ENCODE assay signal across 11 cellular contexts in the genomic region with DNA sequence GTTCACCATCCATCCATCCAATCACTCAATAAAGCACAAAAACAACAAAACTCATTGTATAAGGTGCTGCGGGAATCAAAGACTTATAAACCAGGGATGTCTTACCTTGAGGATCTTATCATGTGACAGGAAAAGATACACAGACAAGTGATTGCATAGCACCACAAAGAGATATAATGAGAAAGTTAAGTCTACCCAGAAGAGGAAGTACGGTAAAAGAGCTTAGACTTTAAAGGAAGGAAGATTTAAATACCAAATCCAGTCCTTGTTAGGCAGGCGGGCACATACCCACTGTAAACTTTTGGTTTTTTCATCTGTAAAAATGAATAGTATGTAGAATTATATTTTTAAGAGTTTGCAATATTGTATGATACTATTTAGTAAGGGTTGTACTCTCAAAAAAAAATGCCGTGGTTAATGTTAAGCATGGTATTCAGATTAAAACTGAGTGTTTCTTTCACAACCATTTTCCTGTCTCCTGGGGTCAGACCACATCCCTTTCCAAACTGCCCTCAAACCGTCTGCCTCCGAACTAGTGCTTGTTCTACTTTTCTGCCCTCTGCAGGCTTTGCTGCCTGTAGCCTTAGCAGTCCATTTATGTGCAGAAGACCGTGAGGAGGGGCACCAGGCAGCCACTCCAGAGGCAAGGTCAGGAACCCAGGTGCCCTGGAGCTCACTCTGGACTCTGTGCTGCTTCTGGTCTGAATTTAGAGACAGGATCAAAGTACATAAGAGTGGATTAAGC.
DNase-seq lines count a peak whose midpoint lies in the region; ATAC-seq and TF ChIP-seq lines count a peak whose summit lies in the region.
"Had no signal": no experiment of that assay in that cellular context is flagged by ENCODE, and none has a peak within 500 bp of the region (broad histone marks: within the 10 kb centered on the region; RNA-seq: fewer than 3 reads in every experiment).

No MANE protein-coding gene starts in this region.

- CTCF ChIA-PET in activated CD8-positive, alpha-beta T cell treated with anti-CD3 and anti-CD28 coated beads for 36 hours (lab: Charles Lee) = no interaction called here

- H3K4me3 Mint-ChIP-seq in activated CD8-positive, alpha-beta T cell treated with anti-CD3 and anti-CD28 coated beads for 36 hours = peak overlapping the region; percentile 17
- H3K4me3 Mint-ChIP-seq in natural killer cell = peak overlapping the region; percentile 45

- no peaks in the 10 kb centered on the region for H3K27me3 Mint-ChIP-seq in activated CD8-positive, alpha-beta T cell treated with anti-CD3 and anti-CD28 coated beads for 36 hours
- no peaks in the 10 kb centered on the region for H3K27me3 Mint-ChIP-seq in natural killer cell (ENCODE audit: low read depth in 2 of 2)

- H3K9me3 ChIP-seq in KOPT-K1 (ENCODE audit: insufficient read depth, low read length, poor library complexity, severe bottlenecking) = no peaks in the 10 kb centered on the region
- H3K9me3 ChIP-seq: colonic mucosa had no signal

- peak; percentile 78 for ATAC-seq in activated CD8-positive, alpha-beta T cell treated with anti-CD3 and anti-CD28 coated beads for 36 hours
- ATAC-seq in natural killer cell (peak in 2 of 3 donors; percentile 65 to 88), sciatic nerve (no peak)
- ATAC-seq: right cardiac atrium had no signal

- peak overlapping the region; percentile 36 for H3K27ac Mint-ChIP-seq in activated CD8-positive, alpha-beta T cell treated with anti-CD3 and anti-CD28 coated beads for 36 hours
- peak overlapping the region; percentile 44 to 65 for H3K27ac Mint-ChIP-seq in natural killer cell

- H3K27ac ChIP-seq in KOPT-K1 (ENCODE audit: low read depth, low read length, poor library complexity, severe bottlenecking) = peak overlapping the region; percentile 80
- H3K27ac ChIP-seq: 22Rv1, colonic mucosa had no signal

- H3K9me3 Mint-ChIP-seq in activated CD8-positive, alpha-beta T cell treated with anti-CD3 and anti-CD28 coated beads for 36 hours = peaks cover 3% of the 10 kb centered on the region
- peaks cover 3% of the 10 kb centered on the region in 2 donors for H3K9me3 Mint-ChIP-seq in natural killer cell

- H3K36me3 ChIP-seq in KOPT-K1 (ENCODE audit: insufficient read depth, low read length) = no peaks in the 10 kb centered on the region
- H3K36me3 ChIP-seq: colonic mucosa had no signal

- peak; percentile 47 for DNase-seq in SIG-M5 treated with dmso at 0.1 percent for 504 hours (lab: John Stamatoyannopoulos, UW; ENCODE audit: unreplicated experiment)
- no peak for DNase-seq in SIG-M5 (lab: John Stamatoyannopoulos, UW)
- DNase-seq in activated CD8-positive, alpha-beta T cell treated with anti-CD3 and anti-CD28 coated beads for 36 hours = peak; percentile 58
- no peak for DNase-seq in natural killer cell
- DNase-seq in sciatic nerve (ENCODE audit: low spot score) = no peak
- DNase-seq in kidney tubule cell (ENCODE audit: low spot score) = no peak
- no peak for DNase-seq in cardiac septum (ENCODE audit: low spot score)
- DNase-seq: colonic mucosa, right cardiac atrium had no signal

- H3K36me3 Mint-ChIP-seq in activated CD8-positive, alpha-beta T cell treated with anti-CD3 and anti-CD28 coated beads for 36 hours (ENCODE audit: low read depth) = peaks cover 3% of the 10 kb centered on the region
- H3K36me3 Mint-ChIP-seq in natural killer cell = no peaks in the 10 kb centered on the region

- intact Hi-C loops in activated CD8-positive, alpha-beta T cell treated with anti-CD3 and anti-CD28 coated beads for 36 hours (cut with micrococcal nuclease) = no loop called here
- intact Hi-C loops in natural killer cell (cut with micrococcal nuclease) = no loop called here
- intact Hi-C loops in sciatic nerve (cut with DNase I) = no loop called here
- intact Hi-C loops in cardiac septum (cut with DNase I) = no loop called here

- POLR2A ChIA-PET in activated CD8-positive, alpha-beta T cell treated with anti-CD3 and anti-CD28 coated beads for 36 hours (lab: Charles Lee) = interaction anchor here (0.7 kb wide), 1 partner anchor 16 kb away, joined by 3 read pairs; no protein-coding TSS in a partner anchor

- peaks cover 16% of the 10 kb centered on the region for H3K4me1 Mint-ChIP-seq in activated CD8-positive, alpha-beta T cell treated with anti-CD3 and anti-CD28 coated beads for 36 hours (ENCODE audit: low read depth)
- H3K4me1 Mint-ChIP-seq in natural killer cell = peaks cover 18 to 20% of the 10 kb centered on the region in 2 donors

- no peak for TF ChIP-seq CTCF in activated CD8-positive, alpha-beta T cell treated with anti-CD3 and anti-CD28 coated beads for 36 hours (IDR thresholded peaks at IDR 0.05)
- no peak for TF ChIP-seq CTCF in natural killer cell (IDR thresholded peaks at IDR 0.05)

Comparison
In these comparisons a context has a peak if more than half of its experiments do, and no peak if none do; other contexts are left out.
1. DNase-seq: peak in SIG-M5 treated with dmso at 0.1 percent for 504 hours (single experiment) and activated CD8-positive, alpha-beta T cell treated with anti-CD3 and anti-CD28 coated beads for 36 hours (single experiment); none in SIG-M5 (single experiment), natural killer cell (single experiment), sciatic nerve (single experiment), kidney tubule cell (single experiment) and cardiac septum (single experiment).